Comparison of ENCODE assay signal across 28 cellular contexts in the genomic region with DNA sequence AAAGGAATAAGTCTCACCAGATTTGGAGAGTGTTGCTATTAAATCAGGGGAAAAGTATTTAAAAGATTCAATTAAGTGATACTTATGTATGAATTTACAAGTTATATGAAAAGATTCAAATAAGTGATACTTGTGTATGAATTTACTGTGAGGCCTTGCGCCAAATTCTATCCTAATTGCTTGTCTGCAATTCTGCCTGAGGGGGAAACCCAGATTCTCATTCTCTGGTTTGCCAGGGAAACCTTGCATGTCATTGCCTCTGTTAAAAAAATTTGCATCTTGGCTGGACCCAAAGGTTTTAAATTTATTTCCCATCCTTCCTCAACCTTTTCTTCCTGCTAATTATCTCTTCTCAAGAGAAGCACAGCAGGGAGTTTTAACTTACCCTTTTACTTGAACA. TPM values are rescaled to one million over a fixed set of nuclear protein-coding genes. Genes with fewer than 3 reads are reported as not detected.
"Had no signal": no experiment of that assay in that cellular context is flagged by ENCODE, and none has a peak within 500 bp of the region (broad histone marks: within the 10 kb centered on the region; RNA-seq: fewer than 3 reads in every experiment).

No MANE protein-coding gene starts in this region.

- H3K9me3 Mint-ChIP-seq: activated CD4-positive, alpha-beta memory T cell treated with anti-CD3 and anti-CD28 coated beads, Interleukin-2, amount 10 ng/mL, durations not matched to agents 7 days and 5 days; activated CD4-positive, alpha-beta T cell treated with anti-CD3 and anti-CD28 coated beads, Interleukin-2, amount 10 ng/mL, durations not matched to agents 7 days and 5 days; activated T-cell treated with anti-CD3 and anti-CD28 coated beads, Interleukin-2, amount 50 U/mL, for 4 hours; activated T-helper 17 cell treated with anti-CD3 and anti-CD28 coated beads, Interleukin-2, amount 50 U/mL, for 72 hours; endodermal cell; nephron progenitor cell had no signal

- H3K9me3 ChIP-seq: breast epithelium, heart left ventricle, left lung, lower lobe of right lung, mucosa of descending colon, ovary, right lobe of liver, stomach, thyroid gland, upper lobe of right lung had no signal

- H3K27me3 ChIP-seq: breast epithelium, heart left ventricle, left lung, ovary, right lobe of liver, stomach, thyroid gland, upper lobe of right lung had no signal

- ATAC-seq: activated T-cell treated with anti-CD3 and anti-CD28 coated beads, Interleukin-2, amount 50 U/mL, for 4 hours; activated T-helper 17 cell treated with anti-CD3 and anti-CD28 coated beads, Interleukin-2, amount 50 U/mL, for 72 hours; esophagus mucosa; heart left ventricle; left lung; lower lobe of right lung; mucosa of descending colon; right lobe of liver; upper lobe of right lung had no signal

- H3K36me3 ChIP-seq: breast epithelium, left lung, lower lobe of right lung, ovary, right lobe of liver, thyroid gland, upper lobe of right lung had no signal

- H3K4me3 ChIP-seq: breast epithelium, heart left ventricle, left lung, lower lobe of right lung, mucosa of descending colon, ovary, right lobe of liver, stomach, thyroid gland, upper lobe of right lung had no signal

- H3K4me1 ChIP-seq: breast epithelium, lower lobe of right lung, right lobe of liver, stomach, thyroid gland had no signal

- H3K27me3 Mint-ChIP-seq: activated CD4-positive, alpha-beta T cell treated with anti-CD3 and anti-CD28 coated beads, Interleukin-2, amount 10 ng/mL, durations not matched to agents 7 days and 5 days; activated T-helper 17 cell treated with anti-CD3 and anti-CD28 coated beads, Interleukin-2, amount 50 U/mL, for 72 hours had no signal

- H3K4me1 Mint-ChIP-seq: activated CD4-positive, alpha-beta T cell treated with anti-CD3 and anti-CD28 coated beads, Interleukin-2, amount 10 ng/mL, durations not matched to agents 7 days and 5 days had no signal

- H3K4me3 Mint-ChIP-seq: activated CD4-positive, alpha-beta memory T cell treated with anti-CD3 and anti-CD28 coated beads, Interleukin-2, amount 10 ng/mL, durations not matched to agents 7 days and 5 days; activated CD4-positive, alpha-beta T cell treated with anti-CD3 and anti-CD28 coated beads, Interleukin-2, amount 10 ng/mL, durations not matched to agents 7 days and 5 days; activated T-cell treated with anti-CD3 and anti-CD28 coated beads, Interleukin-2, amount 50 U/mL, for 4 hours; activated T-helper 17 cell treated with anti-CD3 and anti-CD28 coated beads, Interleukin-2, amount 50 U/mL, for 72 hours; endodermal cell; nephron progenitor cell had no signal

- DNase-seq: activated CD4-positive, alpha-beta memory T cell treated with anti-CD3 and anti-CD28 coated beads, Interleukin-2, amount 10 ng/mL, durations not matched to agents 7 days and 5 days; activated CD4-positive, alpha-beta T cell treated with anti-CD3 and anti-CD28 coated beads for 1 hour; activated CD4-positive, alpha-beta T cell treated with anti-CD3 and anti-CD28 coated beads, Interleukin-2, amount 10 ng/mL, durations not matched to agents 7 days and 5 days; activated gamma-delta T cell treated with Interleukin-2 at 50 U/mL for 16 hours; activated naive CD4-positive, alpha-beta T cell treated with anti-CD3 and anti-CD28 coated beads, Interleukin-2, amount 50 U/mL, for 16 hours; activated T-cell treated with anti-CD3 and anti-CD28 coated beads, Interleukin-2, amount 50 U/mL, for 4 hours; amygdala; central memory CD4-positive, alpha-beta T cell; endodermal cell; foreskin fibroblast; heart left ventricle; left lung; lower lobe of right lung; mucosa of descending colon; nephron progenitor cell; ovary; right lobe of liver; stimulated activated CD4-positive, alpha-beta T cell treated with anti-CD3 and anti-CD28 coated beads, Interleukin-2, amount 100 ng/mL, for 48 hours; stomach; T-helper 2 cell; thyroid gland; upper lobe of right lung had no signal

- H3K27ac ChIP-seq: breast epithelium, heart left ventricle, left lung, lower lobe of right lung, ovary, right lobe of liver, stomach, thyroid gland, upper lobe of right lung had no signal

- H3K27ac Mint-ChIP-seq: activated CD4-positive, alpha-beta memory T cell treated with anti-CD3 and anti-CD28 coated beads, Interleukin-2, amount 10 ng/mL, durations not matched to agents 7 days and 5 days; activated CD4-positive, alpha-beta T cell treated with anti-CD3 and anti-CD28 coated beads, Interleukin-2, amount 10 ng/mL, durations not matched to agents 7 days and 5 days; activated T-helper 17 cell treated with anti-CD3 and anti-CD28 coated beads, Interleukin-2, amount 50 U/mL, for 72 hours; endodermal cell; progenitor cell of endocrine pancreas had no signal

RNA-seq across cellular contexts. Expression of gene OLFML1, which starts 13.7 kb away (rescaled TPM):
- total RNA-seq: activated CD4-positive, alpha-beta memory T cell treated with anti-CD3 and anti-CD28 coated beads, Interleukin-2, amount 10 ng/mL, durations not matched to agents 7 days and 5 days; activated CD4-positive, alpha-beta T cell treated with anti-CD3 and anti-CD28 coated beads, Interleukin-2, amount 10 ng/mL, durations not matched to agents 7 days and 5 days; activated T-cell treated with anti-CD3 and anti-CD28 coated beads, Interleukin-2, amount 50 U/mL, for 4 hours; activated T-helper 17 cell treated with anti-CD3 and anti-CD28 coated beads, Interleukin-2, amount 50 U/mL, for 72 hours; myocyte; progenitor cell of endocrine pancreas; renal cortical epithelial cell had no signal
